In the genomic region with DNA sequence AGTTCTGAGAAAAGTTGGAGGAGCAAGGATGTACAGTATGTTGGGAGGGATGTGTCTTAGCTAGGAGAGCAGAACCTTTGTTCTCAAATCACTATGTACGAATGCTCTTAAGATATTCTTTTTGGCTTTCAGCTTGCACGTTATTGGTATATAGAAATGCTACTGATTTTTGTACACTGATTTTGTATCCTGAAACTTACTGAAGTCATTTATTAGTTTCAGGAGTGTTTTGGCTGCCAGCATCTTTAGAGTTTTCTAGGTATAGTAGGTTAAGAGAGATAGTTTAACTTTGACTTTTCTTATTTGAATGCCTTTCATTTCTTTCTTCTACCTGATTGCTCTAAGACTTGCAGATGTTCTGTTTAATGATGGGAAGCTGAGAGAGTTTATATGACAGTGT, we compare ENCODE assay signal across 25 cellular contexts.
DNase-seq lines count a peak whose midpoint lies in the region; ATAC-seq lines count a peak whose summit lies in the region.
"Had no signal": no experiment of that assay in that cellular context is flagged by ENCODE, and none has a peak within 500 bp of the region (broad histone marks: within the 10 kb centered on the region; RNA-seq: fewer than 3 reads in every experiment).

No MANE protein-coding gene starts in this region.

- peak; percentile 55 for ATAC-seq in GM18909 (IDR thresholded peaks at IDR 0.05; ENCODE audit: poor library complexity, unreplicated experiment)
- ATAC-seq in GM21786 (IDR thresholded peaks at IDR 0.05; ENCODE audit: unreplicated experiment), result peak; percentile 48
- peak; percentile 50 for ATAC-seq in HG03280 (IDR thresholded peaks at IDR 0.05; ENCODE audit: unreplicated experiment)
- ATAC-seq: foreskin keratinocyte had no signal

- DNase-seq in NOMO-1 treated with DMSO at 0.1 percent for 48 hours (lab: John Stamatoyannopoulos, UW; ENCODE audit: unreplicated experiment), result no peak
- DNase-seq in OCI-M1 (lab: John Stamatoyannopoulos, UW), result no peak
- DNase-seq in NCI-H82 (lab: John Stamatoyannopoulos, UW), result no peak
- DNase-seq in H4 (ENCODE audit: low spot score), result no peak
- DNase-seq: activated CD4-positive, alpha-beta T cell treated with anti-CD3 and anti-CD28 coated beads, Interleukin-2, amount 50 U/mL, for 4 hours; activated gamma-delta T cell; CD4-positive, alpha-beta memory T cell; DMS53; effector CD4-positive, alpha-beta T cell; foreskin keratinocyte; GDM1; GOT3; mesendoderm; MG63; naive B cell; NCI-H1436 treated with DMSO at 0.1 percent for 48 hours; NCI-H510A; NK-92 treated with Interleukin-12 subunit alpha and Interleukin-12 subunit beta, amount 100 ng/mL, for 24 hours; SK-N-SH; stimulated activated CD4-positive, alpha-beta T cell treated with anti-CD3 and anti-CD28 coated beads, Interleukin-4, amount 100 ng/mL, for 1 hour; stimulated activated naive CD4-positive, alpha-beta T cell; testis had no signal
